In the genomic region with DNA sequence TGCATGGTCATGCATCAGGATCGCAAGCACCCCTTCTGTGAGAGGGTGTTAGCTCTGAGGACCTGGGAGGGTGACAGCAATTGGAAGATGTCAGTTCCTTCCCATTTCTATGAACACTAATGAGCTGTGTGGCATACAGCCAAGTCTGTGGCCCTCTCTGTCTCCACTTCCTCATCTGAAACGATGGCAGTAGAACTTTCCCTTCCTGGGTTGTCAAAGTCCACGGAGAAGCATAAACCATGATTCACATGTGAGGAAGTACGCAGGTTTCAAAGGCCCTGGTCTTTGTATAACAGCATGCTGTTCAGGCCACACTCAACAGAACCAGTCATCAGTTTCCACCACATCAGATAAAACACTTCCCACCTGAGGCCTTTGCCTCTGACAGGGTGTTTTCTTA, we compare ENCODE assay signal across 10 cellular contexts.
A peak's percentile ranks its signal among the peaks of the same experiment; 100 is the strongest.
DNase-seq lines count a peak whose midpoint lies in the region; ATAC-seq, FAIRE-seq and TF ChIP-seq lines count a peak whose summit lies in the region.
"Had no signal": no experiment of that assay in that cellular context is flagged by ENCODE, and none has a peak within 500 bp of the region (broad histone marks: within the 10 kb centered on the region; RNA-seq: fewer than 3 reads in every experiment).

No MANE protein-coding gene starts in this region.

- peaks cover 0 to 10% (median 5%) of the 10 kb centered on the region in 4 donors for H3K4me1 ChIP-seq in Peyer's patch
- no peaks in the 10 kb centered on the region for H3K4me1 ChIP-seq in lower lobe of right lung
- H3K4me1 ChIP-seq: thyroid gland had no signal

- peaks cover 0 to 12% (median 2%) of the 10 kb centered on the region in 4 donors for H3K9me3 ChIP-seq in Peyer's patch
- peaks cover 8% of the 10 kb centered on the region for H3K9me3 ChIP-seq in lower lobe of right lung
- H3K9me3 ChIP-seq: thyroid gland had no signal

- intact Hi-C loops in lower lobe of right lung (cut with DNase I), result no loop called here

- H3K27me3 ChIP-seq in Peyer's patch (no peaks in the 10 kb centered on the region), lower lobe of right lung (ENCODE audit: low read depth) (no peaks in the 10 kb centered on the region)
- H3K27me3 ChIP-seq: thyroid gland had no signal

- H3K36me3 ChIP-seq in Peyer's patch (no peaks in the 10 kb centered on the region), lower lobe of right lung (no peaks in the 10 kb centered on the region)
- H3K36me3 ChIP-seq: thyroid gland had no signal

- ATAC-seq in HG02588 (IDR thresholded peaks at IDR 0.05; ENCODE audit: unreplicated experiment), result peak; percentile 65
- ATAC-seq in lower lobe of right lung, result peak; percentile 64 to 82
- no peak for ATAC-seq in GM19452 (IDR thresholded peaks at IDR 0.05; ENCODE audit: unreplicated experiment)

- no peak for FAIRE-seq in D721Med (lab: Jason Lieb, UNC)

- H3K4me3 ChIP-seq in GM12864 (ENCODE audit: low read depth, low read length) (no peak overlapping the region), Peyer's patch (no peak overlapping the region), lower lobe of right lung (no peak overlapping the region)
- H3K4me3 ChIP-seq: thyroid gland had no signal

- TF ChIP-seq CTCF in GM12864 (IDR thresholded peaks at IDR 0.05; ENCODE audit: low read depth, low read length, missing control alignments) (no peak), Peyer's patch (IDR thresholded peaks at IDR 0.05) (no peak), lower lobe of right lung (IDR thresholded peaks at IDR 0.05) (no peak), D721Med (IDR thresholded peaks at IDR 0.05; ENCODE audit: insufficient read depth, missing control alignments) (no peak)

- H3K27ac ChIP-seq in Peyer's patch (peak overlapping the region in 2 of 4 donors; percentile 68 to 80), lower lobe of right lung (no peak overlapping the region)
- H3K27ac ChIP-seq: thyroid gland had no signal

- DNase-seq in GM12864 (ENCODE audit: low read depth) (peak; percentile 10), Peyer's patch (peak in 2 of 3 donors; percentile 68 to 90), lower lobe of right lung (peak; percentile 75), NCI-H446 (lab: John Stamatoyannopoulos, UW) (no peak), D721Med (ENCODE audit: insufficient read length, low spot score) (no peak)
- DNase-seq in central memory CD4-positive, alpha-beta T cell, result no peak
- DNase-seq: cortex of kidney had no signal

- no peak for TF ChIP-seq POLR2A in Peyer's patch (IDR thresholded peaks at IDR 0.05)

Comparison
In these comparisons a context has a peak if more than half of its experiments do, and no peak if none do; other contexts are left out.
1. DNase-seq: peak in GM12864 (single experiment), Peyer's patch (2 of 3) and lower lobe of right lung (single experiment); none in NCI-H446 (0 of 2), central memory CD4-positive, alpha-beta T cell (single experiment) and D721Med (single experiment).